In genomic region chr18:61606759-61607158, GRCh38 we compare ENCODE assay signal across 8 cellular contexts.
DNase-seq lines count a peak whose midpoint lies in the region; ATAC-seq and TF ChIP-seq lines count a peak whose summit lies in the region.

No MANE protein-coding gene starts in this region.

- no peaks in the 10 kb centered on the region for H3K36me3 ChIP-seq in right atrium auricular region

- ATAC-seq in WTC11 (peak; percentile 92), GM19035 (IDR thresholded peaks at IDR 0.05; ENCODE audit: unreplicated experiment) (no peak), HG03280 (IDR thresholded peaks at IDR 0.05; ENCODE audit: unreplicated experiment) (no peak)

- peak overlapping the region; percentile 78 to 87 for H3K27ac ChIP-seq in right atrium auricular region
- peak overlapping the region in 18 of 21 experiments; percentile 7 to 93 (median 68) for H3K27ac ChIP-seq in skin epidermis

- H3K4me3 Mint-ChIP-seq in WTC11, result peak overlapping the region; percentile 58

- peaks cover 31% of the 10 kb centered on the region for H3K36me3 Mint-ChIP-seq in WTC11

- H3K4me3 ChIP-seq in right atrium auricular region (peak overlapping the region; percentile 42 to 50), skin epidermis (peak overlapping the region in 6 of 7 experiments; percentile 0 to 31 (median 22))

- peaks cover 33% of the 10 kb centered on the region for H3K9me3 Mint-ChIP-seq in WTC11

- H3K4me1 Mint-ChIP-seq in WTC11, result peaks cover 47% of the 10 kb centered on the region

- peaks cover 0 to 38% of the 10 kb centered on the region in 2 donors for H3K4me1 ChIP-seq in right atrium auricular region

- DNase-seq in HK-2 (ENCODE audit: unreplicated experiment) (peak; percentile 71), WTC11 (ENCODE audit: low spot score) (peak; percentile 43), right atrium auricular region (ENCODE audit: low spot score) (peak; percentile 90), NCI-H187 (lab: John Stamatoyannopoulos, UW) (no peak), SK-N-DZ (ENCODE audit: low spot score) (no peak)

- CTCF ChIA-PET in WTC11 (lab: Charles Lee), result interaction anchor here (0.6 to 3.0 kb wide), 7 partner anchors 10 to 346 kb away, joined by 4 to 12 read pairs (median 7); no protein-coding TSS in a partner anchor

- peak overlapping the region; percentile 94 for H3K27ac Mint-ChIP-seq in WTC11

- POLR2A ChIA-PET in WTC11 (lab: Charles Lee), result no interaction called here

- TF ChIP-seq CTCF in WTC11 (IDR thresholded peaks at IDR 0.05), result no peak
- TF ChIP-seq CTCF in right atrium auricular region (IDR thresholded peaks at IDR 0.05), result no peak

- no peaks in the 10 kb centered on the region for H3K27me3 ChIP-seq in right atrium auricular region

- no peaks in the 10 kb centered on the region; the same call in 1 of the 2 replicates for H3K27me3 Mint-ChIP-seq in WTC11 (ENCODE audit: low read depth)

- H3K9me3 ChIP-seq in right atrium auricular region, result peaks cover 0 to 4% of the 10 kb centered on the region in 2 donors

TF ChIP-seq in WTC11, 78 proteins besides CTCF, POLR2A, EP300 and RAD21:
- TF ChIP-seq ZNF671 (CRISPR knock-in tag; IDR thresholded peaks at IDR 0.05), result no peak
- TF ChIP-seq TEAD1 (CRISPR knock-in tag; IDR thresholded peaks at IDR 0.05), result peak; percentile 79; the same call in 1 of the 2 replicates
- TF ChIP-seq SP1 (CRISPR knock-in tag; conservative IDR thresholded peaks at IDR 0.05), result peak; percentile 43; the same call in 1 of the 2 replicates
- TF ChIP-seq ZBTB43 (CRISPR knock-in tag; IDR thresholded peaks at IDR 0.05), result 0 out of 2 replicates have a peak, but pooled peaks have one; percentile 44
- TF ChIP-seq, protein P1, sequence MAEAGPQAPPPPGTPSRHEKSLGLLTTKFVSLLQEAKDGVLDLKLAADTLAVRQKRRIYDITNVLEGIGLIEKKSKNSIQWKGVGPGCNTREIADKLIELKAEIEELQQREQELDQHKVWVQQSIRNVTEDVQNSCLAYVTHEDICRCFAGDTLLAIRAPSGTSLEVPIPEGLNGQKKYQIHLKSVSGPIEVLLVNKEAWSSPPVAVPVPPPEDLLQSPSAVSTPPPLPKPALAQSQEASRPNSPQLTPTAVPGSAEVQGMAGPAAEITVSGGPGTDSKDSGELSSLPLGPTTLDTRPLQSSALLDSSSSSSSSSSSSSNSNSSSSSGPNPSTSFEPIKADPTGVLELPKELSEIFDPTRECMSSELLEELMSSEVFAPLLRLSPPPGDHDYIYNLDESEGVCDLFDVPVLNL (CRISPR knock-in tag; IDR thresholded peaks at IDR 0.05; ENCODE audit: borderline replicate concordance, low read depth), result no peak
- no peak for TF ChIP-seq MAX (CRISPR knock-in tag; IDR thresholded peaks at IDR 0.05)
- no peak for TF ChIP-seq HMGA2 (CRISPR knock-in tag; IDR thresholded peaks at IDR 0.05)
- no peak for TF ChIP-seq GABPB1 (CRISPR knock-in tag; IDR thresholded peaks at IDR 0.05)
- TF ChIP-seq ZNF232 (CRISPR knock-in tag; IDR thresholded peaks at IDR 0.05), result 0 out of 2 replicates have a peak, but pooled peaks have one; percentile 28
- no peak for TF ChIP-seq ZBTB21 (CRISPR knock-in tag; IDR thresholded peaks at IDR 0.05; ENCODE audit: borderline replicate concordance)
- TF ChIP-seq, protein P2, sequence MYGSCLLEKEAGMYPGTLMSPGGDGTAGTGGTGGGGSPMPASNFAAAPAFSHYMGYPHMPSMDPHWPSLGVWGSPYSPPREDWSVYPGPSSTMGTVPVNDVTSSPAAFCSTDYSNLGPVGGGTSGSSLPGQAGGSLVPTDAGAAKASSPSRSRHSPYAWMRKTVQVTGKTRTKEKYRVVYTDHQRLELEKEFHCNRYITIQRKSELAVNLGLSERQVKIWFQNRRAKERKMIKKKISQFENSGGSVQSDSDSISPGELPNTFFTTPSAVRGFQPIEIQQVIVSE (CRISPR knock-in tag; IDR thresholded peaks at IDR 0.05; ENCODE audit: borderline replicate concordance), result no peak

Comparison
In these comparisons a context has a peak if more than half of its experiments do, and no peak if none do; other contexts are left out.
1. DNase-seq: peak in HK-2 (single experiment), WTC11 (single experiment) and right atrium auricular region (single experiment); none in NCI-H187 (0 of 2) and SK-N-DZ (single experiment).